ENCODE assay signal across 10 cellular contexts in the genomic region with DNA sequence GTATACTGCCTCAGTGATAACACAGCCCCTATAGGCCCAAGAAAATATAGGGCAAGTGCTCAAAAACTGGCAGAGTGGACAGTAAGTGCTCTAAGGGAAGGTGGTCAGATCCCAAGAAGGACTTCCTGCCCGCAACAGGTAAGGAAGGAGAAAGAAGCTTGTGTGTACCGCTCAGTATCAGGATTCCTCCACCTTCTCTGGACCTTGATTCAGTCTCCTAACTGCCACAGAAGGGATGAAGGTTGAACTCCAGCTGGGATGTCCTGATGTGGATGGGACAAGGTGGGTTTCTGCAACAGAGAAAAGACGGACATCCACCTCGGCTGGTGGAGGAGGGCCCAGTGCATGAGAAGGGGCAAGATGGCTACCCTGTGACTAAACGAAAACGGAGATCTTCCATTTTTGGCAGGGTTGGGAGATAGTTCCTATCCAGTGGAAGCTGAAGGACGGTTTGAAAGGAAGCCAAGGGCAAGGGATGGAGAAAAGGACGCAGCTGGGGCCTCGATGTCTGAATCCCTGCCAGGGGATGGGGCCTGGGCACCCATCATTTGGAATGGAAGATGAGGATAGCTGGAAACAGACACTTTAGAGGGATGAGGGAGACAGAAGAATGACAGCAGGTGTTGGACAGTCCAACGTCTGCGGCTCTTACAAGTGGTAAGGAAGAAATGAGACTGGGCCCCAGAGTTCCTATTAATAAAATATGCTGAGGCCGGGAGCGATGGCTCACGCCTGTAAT. TPM values are rescaled to one million over a fixed set of nuclear protein-coding genes. Genes with fewer than 3 reads are reported as not detected.
DNase-seq lines count a peak whose midpoint lies in the region; ATAC-seq and TF ChIP-seq lines count a peak whose summit lies in the region.
"Had no signal": no experiment of that assay in that cellular context is flagged by ENCODE, and none has a peak within 500 bp of the region (broad histone marks: within the 10 kb centered on the region; RNA-seq: fewer than 3 reads in every experiment).

No MANE protein-coding gene starts in this region.

- CTCF ChIA-PET in CD4-positive, alpha-beta T cell (lab: Charles Lee) = no interaction called here

- peaks cover 5% of the 10 kb centered on the region for H3K27me3 Mint-ChIP-seq in CD4-positive, alpha-beta T cell
- H3K27me3 Mint-ChIP-seq in chondrocyte (ENCODE audit: low read depth) (no peaks in the 10 kb centered on the region), natural killer cell (ENCODE audit: low read depth in 2 of 2) (no peaks in the 10 kb centered on the region)

- H3K4me1 Mint-ChIP-seq in CD4-positive, alpha-beta T cell (ENCODE audit: low read depth) = peaks cover 54% of the 10 kb centered on the region
- H3K4me1 Mint-ChIP-seq in chondrocyte (ENCODE audit: low read depth) = peaks cover 44% of the 10 kb centered on the region
- H3K4me1 Mint-ChIP-seq in natural killer cell = peaks cover 51 to 55% of the 10 kb centered on the region in 2 donors

- intact Hi-C loops in CD4-positive, alpha-beta T cell (cut with DNase I, micrococcal nuclease) = loop anchor here in 1 of 2 experiments (2.0 to 5.0 kb wide), 3 partner anchors 37 to 109 kb away; partner anchors contain the start of genes AKT1S1, MED25 and TBC1D17
- intact Hi-C loops in natural killer cell (cut with micrococcal nuclease) = loop anchor here (2.0 kb wide), 1 partner anchor 51 kb away; the partner anchor contains the start of genes AKT1S1 and TBC1D17

- no peaks in the 10 kb centered on the region for H3K27me3 ChIP-seq in CD4-positive, alpha-beta T cell (ENCODE audit: control insufficient read depth, insufficient read depth, low read length)
- H3K27me3 ChIP-seq: tibial artery had no signal

- no peak overlapping the region for H3K27ac ChIP-seq in CD4-positive, alpha-beta T cell (ENCODE audit: low read depth, low read length)
- peak overlapping the region; percentile 95 for H3K27ac ChIP-seq in KOPT-K1 (ENCODE audit: low read depth, low read length, poor library complexity, severe bottlenecking)

- POLR2A ChIA-PET in CD4-positive, alpha-beta T cell (lab: Charles Lee) = interaction anchor here (2.6 kb wide), 1 partner anchor 50 kb away, joined by 41 read pairs; the partner anchor contains the start of genes AKT1S1 and TBC1D17

- peaks cover 51% of the 10 kb centered on the region for H3K36me3 Mint-ChIP-seq in CD4-positive, alpha-beta T cell (ENCODE audit: low read depth)
- H3K36me3 Mint-ChIP-seq in chondrocyte (ENCODE audit: low read depth) (peaks cover 17% of the 10 kb centered on the region), natural killer cell (no peaks in the 10 kb centered on the region)

- no peak for ATAC-seq in CD4-positive, alpha-beta T cell (ENCODE audit: poor library complexity)
- no peak for ATAC-seq in natural killer cell
- no peak for ATAC-seq in GM18517 (IDR thresholded peaks at IDR 0.05; ENCODE audit: unreplicated experiment)
- ATAC-seq in HG03378 (IDR thresholded peaks at IDR 0.05; ENCODE audit: unreplicated experiment) = no peak
- ATAC-seq in GM21619 (IDR thresholded peaks at IDR 0.05; ENCODE audit: unreplicated experiment) = no peak

- no peak for TF ChIP-seq CTCF in CD4-positive, alpha-beta T cell (IDR thresholded peaks at IDR 0.05)
- no peak for TF ChIP-seq CTCF in chondrocyte (IDR thresholded peaks at IDR 0.05)
- TF ChIP-seq CTCF in natural killer cell (IDR thresholded peaks at IDR 0.05) = no peak

- peak overlapping the region; percentile 99 for H3K4me3 Mint-ChIP-seq in CD4-positive, alpha-beta T cell
- peak overlapping the region; percentile 81 for H3K4me3 Mint-ChIP-seq in chondrocyte (ENCODE audit: unreplicated experiment)
- H3K4me3 Mint-ChIP-seq in natural killer cell = peak overlapping the region; percentile 99

- H3K27ac Mint-ChIP-seq in CD4-positive, alpha-beta T cell = peak overlapping the region; percentile 96
- H3K27ac Mint-ChIP-seq in chondrocyte (ENCODE audit: unreplicated experiment) = peak overlapping the region; percentile 95
- peak overlapping the region; percentile 97 for H3K27ac Mint-ChIP-seq in natural killer cell

- peaks cover 53% of the 10 kb centered on the region for H3K36me3 ChIP-seq in KOPT-K1 (ENCODE audit: insufficient read depth, low read length)

- no peak for DNase-seq in CD4-positive, alpha-beta T cell
- no peak for DNase-seq in chondrocyte (ENCODE audit: low spot score)
- no peak for DNase-seq in natural killer cell
- DNase-seq in NOMO-1 treated with dmso at 0.1 percent for 144 hours (lab: John Stamatoyannopoulos, UW; ENCODE audit: unreplicated experiment) = no peak
- DNase-seq: central memory CD4-positive, alpha-beta T cell had no signal

- no peaks in the 10 kb centered on the region for H3K9me3 Mint-ChIP-seq in CD4-positive, alpha-beta T cell
- H3K9me3 Mint-ChIP-seq in chondrocyte (ENCODE audit: low read depth) = no peaks in the 10 kb centered on the region
- H3K9me3 Mint-ChIP-seq in natural killer cell = peaks cover 0 to 5% of the 10 kb centered on the region in 2 donors

- no peaks in the 10 kb centered on the region for H3K9me3 ChIP-seq in CD4-positive, alpha-beta T cell (ENCODE audit: control insufficient read depth, low read length)
- no peaks in the 10 kb centered on the region for H3K9me3 ChIP-seq in KOPT-K1 (ENCODE audit: insufficient read depth, low read length, poor library complexity, severe bottlenecking)
- H3K9me3 ChIP-seq: tibial artery had no signal

RNA-seq across cellular contexts. Expression of gene ATF5, which starts 1.3 kb away (rescaled TPM):
- 10 to 100 TPM; 16.3 to 19.1 TPM for total RNA-seq in CD4-positive, alpha-beta T cell
- total RNA-seq in chondrocyte (16.7 to 53.4 TPM (median 53.3 TPM) in 3 replicates), natural killer cell (10 to 100 TPM; 11.7 to 15.4 (median 14.2) TPM)

RNA-seq across cellular contexts. Expression of gene NUP62, which starts 1.6 kb away (rescaled TPM):
- total RNA-seq in CD4-positive, alpha-beta T cell = 10 to 100 TPM; 19.2 to 21.7 TPM
- 41.0 to 50.5 TPM (median 44.7 TPM) in 3 replicates for total RNA-seq in chondrocyte
- 10 to 100 TPM; 34.2 to 57.4 (median 40.9) TPM for total RNA-seq in natural killer cell

RNA-seq across cellular contexts. Expression of gene IL4I1, which starts 31.0 kb away (rescaled TPM):
- total RNA-seq in CD4-positive, alpha-beta T cell = 1 to 10 TPM; 4.7 to 5.4 TPM
- total RNA-seq in chondrocyte (0.17 TPM in 1 of 3 replicates, not detected in the others), natural killer cell (1 to 10 TPM; 3.0 to 3.8 (median 3.4) TPM)

RNA-seq across cellular contexts. Expression of gene SIGLEC11, which starts 33.3 kb away (rescaled TPM):
- total RNA-seq in CD4-positive, alpha-beta T cell = under 1 TPM in 1 of 2 experiments, not detected in 1; 0.08 TPM
- total RNA-seq in chondrocyte (not detected in 3 replicates), natural killer cell (under 1 TPM in 2 of 3 donors, not detected in 1; 0.40 to 0.75 TPM)

RNA-seq across cellular contexts. Expression of gene TBC1D17, which starts 50.2 kb away (rescaled TPM):
- total RNA-seq in CD4-positive, alpha-beta T cell = 10 to 100 TPM; 35.5 to 35.8 TPM
- total RNA-seq in chondrocyte (36.3 to 45.3 TPM (median 44.8 TPM) in 3 replicates), natural killer cell (10 to 100 TPM; 45.8 to 59.7 (median 54.4) TPM)
